8 cellular contexts compared by ENCODE assay signal in the genomic region with DNA sequence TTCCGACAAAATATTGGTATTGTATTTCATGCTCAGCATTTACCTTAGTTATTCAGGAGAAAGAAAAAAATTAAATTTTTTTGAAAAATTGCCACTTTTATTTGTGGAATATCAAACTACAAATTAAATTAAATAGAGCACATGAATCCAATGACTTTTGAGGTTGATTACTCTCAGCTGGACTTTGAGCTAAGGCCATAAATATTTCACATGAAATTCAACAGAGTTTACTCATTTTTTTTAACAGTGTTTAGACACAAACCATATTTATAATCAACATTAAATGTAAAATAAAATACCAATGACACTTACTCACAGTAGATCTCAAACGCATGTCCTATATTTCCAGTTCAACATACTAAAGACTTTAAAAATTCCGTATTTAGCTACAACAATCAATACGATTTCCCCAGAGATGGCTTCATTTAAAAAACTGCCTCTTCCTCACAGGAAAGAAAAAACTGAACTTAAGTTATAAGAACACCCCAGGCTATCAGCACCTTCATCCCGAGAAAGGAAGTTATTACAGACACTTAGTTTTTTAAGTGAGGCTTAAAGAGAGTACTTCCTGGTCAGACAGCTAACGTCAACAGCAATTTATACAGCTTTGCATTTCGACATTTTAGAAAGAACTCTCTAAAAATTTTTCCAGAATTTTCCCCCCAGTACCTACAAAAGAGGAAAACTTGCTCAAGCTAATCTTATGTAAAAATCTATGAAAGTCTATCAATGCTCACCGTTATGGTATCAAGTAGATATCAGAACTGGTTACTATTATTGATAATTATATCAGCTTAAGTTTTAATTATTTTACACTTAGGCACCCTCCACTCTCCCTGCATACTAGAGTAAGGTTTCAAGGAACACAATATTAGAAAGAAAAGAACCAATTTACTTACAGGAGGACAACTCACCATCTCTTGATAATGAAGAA. TPM values are rescaled to one million over a fixed set of nuclear protein-coding genes. Genes with fewer than 3 reads are reported as not detected.
A peak's percentile ranks its signal among the peaks of the same experiment; 100 is the strongest.
DNase-seq lines count a peak whose midpoint lies in the region; ATAC-seq and TF ChIP-seq lines count a peak whose summit lies in the region.

No MANE protein-coding gene starts in this region.

- H3K9me3 Mint-ChIP-seq in CD8-positive, alpha-beta T cell, result no peaks in the 10 kb centered on the region
- peaks cover 4% of the 10 kb centered on the region for H3K9me3 Mint-ChIP-seq in activated B cell treated with CpG ODN at 0.5 μM for 24 hours

- H3K27ac Mint-ChIP-seq in CD8-positive, alpha-beta T cell, result peak overlapping the region; percentile 95
- H3K27ac Mint-ChIP-seq in activated B cell treated with CpG ODN at 0.5 μM for 24 hours, result peak overlapping the region; percentile 90

- H3K36me3 Mint-ChIP-seq in CD8-positive, alpha-beta T cell, result peaks cover 13% of the 10 kb centered on the region
- H3K36me3 Mint-ChIP-seq in activated B cell treated with CpG ODN at 0.5 μM for 24 hours (ENCODE audit: low read depth), result peaks cover 14% of the 10 kb centered on the region

- H3K4me3 ChIP-seq in CD8-positive, alpha-beta T cell (ENCODE audit: low read depth, low read length), result peak overlapping the region; percentile 65
- H3K4me3 ChIP-seq in mesenchymal stem cell (ENCODE audit: insufficient read depth in 1 of 2, low read depth in 1 of 2, low read length in 2 of 2), result no peak overlapping the region

- no peaks in the 10 kb centered on the region for H3K27me3 ChIP-seq in CD8-positive, alpha-beta T cell (ENCODE audit: insufficient read depth, low read length)
- no peaks in the 10 kb centered on the region for H3K27me3 ChIP-seq in mesenchymal stem cell (ENCODE audit: control insufficient read depth in 1 of 2, insufficient read depth in 1 of 2, low read length in 2 of 2)

- H2BK5ac ChIP-seq in mesenchymal stem cell (ENCODE audit: low read depth, low read length, poor library complexity, severe bottlenecking), result no peak overlapping the region

- peak overlapping the region; percentile 43 for H3K27ac ChIP-seq in CD8-positive, alpha-beta T cell (ENCODE audit: low read depth, low read length)
- H3K27ac ChIP-seq in mesenchymal stem cell (ENCODE audit: low read length, poor library complexity, severe bottlenecking), result no peak overlapping the region

- intact Hi-C loops in CD8-positive, alpha-beta T cell (cut with DNase I, micrococcal nuclease), result loop anchor here in 1 of 2 experiments (1.0 to 5.0 kb wide), 3 partner anchors 13 to 222 kb away; a partner anchor contains a TSS
- intact Hi-C loops in activated B cell treated with CpG ODN at 0.5 μM for 24 hours (cut with micrococcal nuclease), result loop anchor here (1.0 to 5.0 kb wide), 4 partner anchors 14 to 177 kb away; no protein-coding TSS in a partner anchor

- DNase-seq in CD8-positive, alpha-beta T cell, result no peak
- DNase-seq in activated B cell treated with CpG ODN at 0.5 μM for 24 hours, result no peak
- DNase-seq in mesenchymal stem cell, result no peak
- no peak for DNase-seq in cortex of kidney (lab: John Stamatoyannopoulos, UW)
- no peak for DNase-seq in NCI-H1105 treated with DMSO at 0.1 percent for 48 hours (lab: John Stamatoyannopoulos, UW)
- DNase-seq in HuH-7.5 (ENCODE audit: low spot score), result no peak

- peak overlapping the region; percentile 94 for H3K4me3 Mint-ChIP-seq in CD8-positive, alpha-beta T cell
- peak overlapping the region; percentile 89 for H3K4me3 Mint-ChIP-seq in activated B cell treated with CpG ODN at 0.5 μM for 24 hours

- H3K4me2 ChIP-seq in mesenchymal stem cell (ENCODE audit: low read length, poor library complexity, severe bottlenecking), result no peak overlapping the region

- peaks cover 35% of the 10 kb centered on the region for H3K4me1 ChIP-seq in CD8-positive, alpha-beta T cell (ENCODE audit: insufficient read depth, low read length)
- peaks cover 3% of the 10 kb centered on the region for H3K4me1 ChIP-seq in mesenchymal stem cell (ENCODE audit: control insufficient read depth, insufficient read depth, low read depth, low read length)

- H3K4ac ChIP-seq in mesenchymal stem cell (ENCODE audit: low read depth in 1 of 2, low read length in 2 of 2), result no peak overlapping the region

- POLR2A ChIA-PET in CD8-positive, alpha-beta T cell (lab: Charles Lee), result interaction anchor here (0.5 to 4.5 kb wide), 5 partner anchors 14 to 117 kb away, joined by 3 to 24 read pairs (median 3); a partner anchor contains a TSS
- POLR2A ChIA-PET in activated B cell treated with CpG ODN at 0.5 μM for 24 hours (lab: Charles Lee), result interaction anchor here (0.9 to 5.6 kb wide), 9 partner anchors 12 to 342 kb away, joined by 3 to 65 read pairs (median 5); a partner anchor contains a TSS

- no peak overlapping the region for H3K18ac ChIP-seq in mesenchymal stem cell (ENCODE audit: low read depth in 1 of 2, low read length in 2 of 2)

- no peak overlapping the region for H2BK15ac ChIP-seq in mesenchymal stem cell (ENCODE audit: low read depth, poor library complexity, severe bottlenecking)

- no peak overlapping the region for H2BK12ac ChIP-seq in mesenchymal stem cell (ENCODE audit: low read length in 2 of 2)

- WGBS in mesenchymal stem cell, result 43% methylated on average over 6 of the region's 8 CpGs

- H4K91ac ChIP-seq in mesenchymal stem cell (ENCODE audit: low read length), result no peak overlapping the region

- H4K8ac ChIP-seq in mesenchymal stem cell (ENCODE audit: low read length), result no peak overlapping the region

- H3K23ac ChIP-seq in mesenchymal stem cell (ENCODE audit: low read length in 2 of 2), result no peak overlapping the region

- H3K14ac ChIP-seq in mesenchymal stem cell (ENCODE audit: low read length in 2 of 2), result no peak overlapping the region

- CTCF ChIA-PET in CD8-positive, alpha-beta T cell (lab: Charles Lee), result interaction anchor here (0.7 to 6.5 kb wide), 3 partner anchors 12 to 18 kb away, joined by 3 to 66 read pairs (median 9); a partner anchor contains a TSS
- CTCF ChIA-PET in activated B cell treated with CpG ODN at 0.5 μM for 24 hours (lab: Charles Lee), result interaction anchor here (1.0 to 3.7 kb wide), 8 partner anchors 9 to 178 kb away, joined by 3 to 37 read pairs (median 4); a partner anchor contains a TSS

- H3K4me1 Mint-ChIP-seq in CD8-positive, alpha-beta T cell (ENCODE audit: low read depth), result peaks cover 60% of the 10 kb centered on the region
- peaks cover 55% of the 10 kb centered on the region for H3K4me1 Mint-ChIP-seq in activated B cell treated with CpG ODN at 0.5 μM for 24 hours

- H3K27me3 Mint-ChIP-seq in CD8-positive, alpha-beta T cell (ENCODE audit: low read depth), result no peaks in the 10 kb centered on the region
- H3K27me3 Mint-ChIP-seq in activated B cell treated with CpG ODN at 0.5 μM for 24 hours, result no peaks in the 10 kb centered on the region

- no peaks in the 10 kb centered on the region for H3K36me3 ChIP-seq in CD8-positive, alpha-beta T cell (ENCODE audit: insufficient read depth, low read length)
- H3K36me3 ChIP-seq in mesenchymal stem cell (ENCODE audit: control insufficient read depth in 1 of 2, insufficient read depth in 2 of 2, low read depth in 1 of 2, low read length in 2 of 2), result no peaks in the 10 kb centered on the region

- H2BK120ac ChIP-seq in mesenchymal stem cell (ENCODE audit: low read depth, low read length), result no peak overlapping the region

- peaks cover 11% of the 10 kb centered on the region for H3K79me1 ChIP-seq in mesenchymal stem cell (replicated peaks; ENCODE audit: low read length, poor library complexity, severe bottlenecking)

- peak overlapping the region; percentile 89 for H3K9ac ChIP-seq in mesenchymal stem cell (ENCODE audit: low read length)

- no peak overlapping the region for H2AFZ ChIP-seq in mesenchymal stem cell (ENCODE audit: low read depth, low read length)

- ATAC-seq in CD8-positive, alpha-beta T cell, result no peak
- ATAC-seq in HG03135 (IDR thresholded peaks at IDR 0.05; ENCODE audit: unreplicated experiment) (peak; percentile 38), activated B cell treated with CpG ODN at 0.5 μM for 24 hours (ENCODE audit: low read depth) (peak; percentile 53), GM19463 (IDR thresholded peaks at IDR 0.05; ENCODE audit: unreplicated experiment) (no peak)

- TF ChIP-seq CTCF in CD8-positive, alpha-beta T cell (IDR thresholded peaks at IDR 0.05), result no peak
- no peak for TF ChIP-seq CTCF in activated B cell treated with CpG ODN at 0.5 μM for 24 hours (IDR thresholded peaks at IDR 0.05)

- no peak overlapping the region for H2AK5ac ChIP-seq in mesenchymal stem cell (ENCODE audit: low read length, severe bottlenecking)

- no peaks in the 10 kb centered on the region for H3K9me3 ChIP-seq in CD8-positive, alpha-beta T cell (ENCODE audit: low read length)
- H3K9me3 ChIP-seq in mesenchymal stem cell (ENCODE audit: control insufficient read depth, low read length), result no peaks in the 10 kb centered on the region

RNA-seq across cellular contexts. Expression of a gene that starts 13.8 kb away (rescaled TPM):
- 10 to 100 TPM; 46.5 to 47.3 TPM for total RNA-seq in CD8-positive, alpha-beta T cell
- 76.3 and 86.9 TPM in 2 replicates for total RNA-seq in activated B cell treated with CpG ODN at 0.5 μM for 24 hours
- 31.9 TPM for polyA plus RNA-seq in mesenchymal stem cell (2013, experiment 1 of 2)
- 31.5 TPM for polyA plus RNA-seq in mesenchymal stem cell (2013, experiment 2 of 2)

RNA-seq across cellular contexts. Expression of a gene that starts 17.5 kb away (rescaled TPM):
- 10 to 100 TPM; 23.0 to 23.6 TPM for total RNA-seq in CD8-positive, alpha-beta T cell
- 31.1 and 33.7 TPM in 2 replicates for total RNA-seq in activated B cell treated with CpG ODN at 0.5 μM for 24 hours
- 19.3 TPM for polyA plus RNA-seq in mesenchymal stem cell (2013, experiment 1 of 2)
- polyA plus RNA-seq in mesenchymal stem cell (2013, experiment 2 of 2), result 19.4 TPM

Comparison
In these comparisons a context has a peak if more than half of its experiments do, and no peak if none do; other contexts are left out.
1. ATAC-seq: peak in HG03135 (single experiment) and activated B cell treated with CpG ODN at 0.5 μM for 24 hours (single experiment); none in CD8-positive, alpha-beta T cell (single experiment) and GM19463 (single experiment).